Comparison of ENCODE assay signal across 8 cellular contexts in genomic region chr1:155006601-155007101, GRCh38. TPM values are rescaled to one million over a fixed set of nuclear protein-coding genes. Genes with fewer than 3 reads are reported as not detected.
DNase-seq lines count a peak whose midpoint lies in the region; TF ChIP-seq lines count a peak whose summit lies in the region.

No MANE protein-coding gene starts in this region.

- WGBS in sigmoid colon, 2 donors, result 9 to 11% methylated on average over 2 of the region's 2 CpGs

- intact Hi-C loops in sigmoid colon (cut with DNase I), result no loop called here

- TF ChIP-seq EP300 in sigmoid colon (IDR thresholded peaks at IDR 0.05), result no peak

- no peaks in the 10 kb centered on the region for H3K36me3 ChIP-seq in sigmoid colon

- H3K4me3 ChIP-seq in sigmoid colon, result no peak overlapping the region

- no peak for TF ChIP-seq CTCF in 22Rv1 (IDR thresholded peaks at IDR 0.05)
- no peak for TF ChIP-seq CTCF in sigmoid colon (IDR thresholded peaks at IDR 0.05)

- POLR2A ChIA-PET in HEK293T (lab: Yijun Ruan, JAX), result interaction anchor here (1.4 to 2.4 kb wide), 2 partner anchors 8 to 11 kb away, joined by 4 to 9 read pairs; no protein-coding TSS in a partner anchor

- CTCF ChIA-PET in HEK293T (lab: Yijun Ruan, JAX), result interaction anchor here (0.7 kb wide), 1 partner anchor 846 kb away, joined by 4 read pairs; no protein-coding TSS in a partner anchor

- DNase-seq in HEK293T (ENCODE audit: extremely low spot score), result peak; percentile 59
- DNase-seq in UCSD-AML1 (lab: John Stamatoyannopoulos, UW; ENCODE audit: unreplicated experiment), result peak; percentile 54
- peak; percentile 59 to 70 for DNase-seq in erythroblast (lab: John Stamatoyannopoulos, UW)
- no peak for DNase-seq in sigmoid colon
- DNase-seq in AG08395 (ENCODE audit: low spot score), result no peak
- DNase-seq in NCI-H2029 (lab: John Stamatoyannopoulos, UW), result no peak
- DNase-seq in GM03348 (ENCODE audit: low spot score), result no peak

- no peaks in the 10 kb centered on the region for H3K9me3 ChIP-seq in sigmoid colon

- no peak for TF ChIP-seq POLR2A in erythroblast (IDR thresholded peaks at IDR 0.05; ENCODE audit: low read length)
- no peak for TF ChIP-seq POLR2A in sigmoid colon (IDR thresholded peaks at IDR 0.05)

- H3K4me1 ChIP-seq in sigmoid colon, result peaks cover 0 to 75% (median 68%) of the 10 kb centered on the region in 4 donors

- no peaks in the 10 kb centered on the region for H3K27me3 ChIP-seq in sigmoid colon

- H3K27ac ChIP-seq in 22Rv1, result peak overlapping the region; percentile 98
- H3K27ac ChIP-seq in sigmoid colon, result peak overlapping the region; percentile 96 to 99 (median 98)

TF ChIP-seq in HEK293T, 16 proteins besides CTCF, POLR2A, EP300 and RAD21:
- no peak for TF ChIP-seq FOXM1 (IDR thresholded peaks at IDR 0.05; ENCODE audit: borderline replicate concordance)
- no peak for TF ChIP-seq ZNF384 (IDR thresholded peaks at IDR 0.05)
- no peak for TF ChIP-seq FOXA1 (IDR thresholded peaks at IDR 0.05)

RNA-seq across cellular contexts. Expression of gene ZBTB7B, which starts 4.0 kb away (rescaled TPM):
- total RNA-seq in sigmoid colon, result 10 to 100 TPM; 24.4 to 35.3 (median 29.5) TPM
- polyA plus RNA-seq in sigmoid colon, result 100 to 1,000 TPM in 2 of 3 donors, 10 to 100 TPM in 1; 71.5 to 342 (median 141) TPM

RNA-seq across cellular contexts. Expression of gene LENEP, which starts 13.3 kb away (rescaled TPM):
- not detected for total RNA-seq in sigmoid colon
- under 1 TPM in 1 of 3 donors, not detected in 2; 0.39 TPM for polyA plus RNA-seq in sigmoid colon

RNA-seq across cellular contexts. Expression of gene FLAD1, which starts 23.5 kb away (rescaled TPM):
- total RNA-seq in sigmoid colon, result 10 to 100 TPM; 17.5 to 22.8 (median 18.5) TPM
- 10 to 100 TPM; 24.6 to 36.5 (median 27.7) TPM for polyA plus RNA-seq in sigmoid colon

RNA-seq across cellular contexts. Expression of gene DCST2, which starts 26.9 kb away (rescaled TPM):
- under 1 TPM in 3 of 4 donors, not detected in 1; 0.27 to 0.49 (median 0.36) TPM for total RNA-seq in sigmoid colon
- polyA plus RNA-seq in sigmoid colon, result 1 to 10 TPM in 1 of 3 donors, not detected in 2; 2.0 TPM

RNA-seq across cellular contexts. Expression of gene DCST1, which starts 27.0 kb away (rescaled TPM):
- under 1 TPM in 1 of 4 donors, not detected in 3; 0.16 TPM for total RNA-seq in sigmoid colon
- polyA plus RNA-seq in sigmoid colon, result under 1 TPM in 1 of 3 donors, not detected in 2; 0.09 TPM

Comparison
In these comparisons a context has a peak if more than half of its experiments do, and no peak if none do; other contexts are left out.
1. DNase-seq: peak in HEK293T (single experiment), UCSD-AML1 (single experiment) and erythroblast (2 of 2); none in sigmoid colon (single experiment), AG08395 (single experiment), NCI-H2029 (single experiment) and GM03348 (single experiment).